ENCODE assay signal across 12 cellular contexts in the genomic region with DNA sequence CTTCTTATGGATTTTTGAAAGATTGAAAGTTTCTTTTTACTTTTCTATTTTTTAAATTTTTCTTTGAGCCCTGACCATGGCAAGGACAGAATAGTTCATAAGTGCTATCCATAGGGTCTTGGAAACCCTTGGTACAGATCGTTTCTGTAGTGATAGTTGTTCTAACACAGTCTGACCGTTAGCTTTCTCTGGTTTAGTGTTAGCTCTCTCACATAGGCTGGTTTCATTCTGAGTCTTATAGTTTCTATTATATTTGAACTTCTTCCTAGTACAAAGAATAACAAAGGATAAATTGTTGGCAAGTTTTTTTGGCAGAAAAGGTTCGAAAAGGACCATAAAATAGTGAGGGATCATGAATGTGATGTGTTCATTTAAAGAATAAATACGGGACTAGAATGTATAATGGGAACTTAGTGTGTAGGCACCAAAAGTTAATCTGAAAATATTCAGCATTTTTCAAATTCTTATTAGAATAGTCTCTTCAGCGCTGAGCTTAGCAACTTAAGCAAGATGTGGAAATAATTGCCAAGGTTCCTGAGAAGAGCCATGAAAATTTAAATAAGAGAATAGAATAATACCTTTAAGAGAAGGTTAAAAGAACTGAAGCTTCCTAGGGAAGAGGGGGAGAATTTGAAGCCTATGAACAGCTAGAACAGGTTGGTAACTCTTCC. TPM values are rescaled to one million over a fixed set of nuclear protein-coding genes. Genes with fewer than 3 reads are reported as not detected.
DNase-seq lines count a peak whose midpoint lies in the region; ATAC-seq and TF ChIP-seq lines count a peak whose summit lies in the region.
"Had no signal": no experiment of that assay in that cellular context is flagged by ENCODE, and none has a peak within 500 bp of the region (broad histone marks: within the 10 kb centered on the region; RNA-seq: fewer than 3 reads in every experiment).

No MANE protein-coding gene starts in this region.

- CTCF ChIA-PET in activated CD4-positive, alpha-beta memory T cell treated with anti-CD3 and anti-CD28 coated beads, Interleukin-2, amount 10 ng/mL, durations not matched to agents 7 days and 5 days (lab: Charles Lee) = interaction anchor here (1.1 to 2.2 kb wide), 4 partner anchors 18 to 892 kb away, joined by 3 to 11 read pairs (median 4); a partner anchor contains a TSS
- CTCF ChIA-PET in activated CD4-positive, alpha-beta memory T cell treated with anti-CD3 and anti-CD28 coated beads for 36 hours (lab: Charles Lee) = interaction anchor here (0.8 to 2.4 kb wide), 2 partner anchors 19 to 24 kb away, joined by 3 to 9 read pairs; no protein-coding TSS in a partner anchor

- POLR2A ChIA-PET in activated CD4-positive, alpha-beta memory T cell treated with anti-CD3 and anti-CD28 coated beads, Interleukin-2, amount 10 ng/mL, durations not matched to agents 7 days and 5 days (lab: Charles Lee) = interaction anchor here (0.8 to 1.2 kb wide), 3 partner anchors 16 to 992 kb away, joined by 4 to 5 read pairs (median 5); no protein-coding TSS in a partner anchor
- POLR2A ChIA-PET in activated CD4-positive, alpha-beta memory T cell treated with anti-CD3 and anti-CD28 coated beads for 36 hours (lab: Charles Lee) = no interaction called here

- H3K4me1 Mint-ChIP-seq in activated CD4-positive, alpha-beta memory T cell treated with anti-CD3 and anti-CD28 coated beads, Interleukin-2, amount 10 ng/mL, durations not matched to agents 7 days and 5 days = peaks cover 53% of the 10 kb centered on the region
- peaks cover 34% of the 10 kb centered on the region for H3K4me1 Mint-ChIP-seq in activated CD4-positive, alpha-beta memory T cell treated with anti-CD3 and anti-CD28 coated beads for 36 hours (ENCODE audit: low read depth)

- no peak for DNase-seq in activated CD4-positive, alpha-beta memory T cell treated with anti-CD3 and anti-CD28 coated beads, Interleukin-2, amount 10 ng/mL, durations not matched to agents 7 days and 5 days
- DNase-seq in activated CD4-positive, alpha-beta memory T cell treated with anti-CD3 and anti-CD28 coated beads for 36 hours = no peak
- DNase-seq in retinal pigment epithelial cell (ENCODE audit: low read depth) (peak; percentile 63), NCI-H2196 treated with DMSO at 0.1 percent for 48 hours (lab: John Stamatoyannopoulos, UW; ENCODE audit: unreplicated experiment) (no peak)
- DNase-seq in stimulated activated CD4-positive, alpha-beta T cell treated with anti-CD3 and anti-CD28 coated beads, Interleukin-12 subunit alpha, Interleukin-12 subunit beta, amount 100 ng/mL, for 4 hours = no peak
- DNase-seq: NCI-H1105 had no signal

- H3K9me3 Mint-ChIP-seq in activated CD4-positive, alpha-beta memory T cell treated with anti-CD3 and anti-CD28 coated beads, Interleukin-2, amount 10 ng/mL, durations not matched to agents 7 days and 5 days = peaks cover 7% of the 10 kb centered on the region
- no peaks in the 10 kb centered on the region for H3K9me3 Mint-ChIP-seq in activated CD4-positive, alpha-beta memory T cell treated with anti-CD3 and anti-CD28 coated beads for 36 hours
- H3K9me3 Mint-ChIP-seq: activated naive CD4-positive, alpha-beta T cell treated with anti-CD3 and anti-CD28 coated beads, Interleukin-2, amount 50 U/mL, for 24 hours had no signal

- TF ChIP-seq CTCF in retinal pigment epithelial cell (conservative IDR thresholded peaks at IDR 0.05; ENCODE audit: low read depth, low read length) = no peak

- no peaks in the 10 kb centered on the region for H3K27me3 Mint-ChIP-seq in activated CD4-positive, alpha-beta memory T cell treated with anti-CD3 and anti-CD28 coated beads, Interleukin-2, amount 10 ng/mL, durations not matched to agents 7 days and 5 days
- H3K27me3 Mint-ChIP-seq in activated CD4-positive, alpha-beta memory T cell treated with anti-CD3 and anti-CD28 coated beads for 36 hours = no peaks in the 10 kb centered on the region
- H3K27me3 Mint-ChIP-seq: activated naive CD4-positive, alpha-beta T cell treated with anti-CD3 and anti-CD28 coated beads, Interleukin-2, amount 50 U/mL, for 24 hours had no signal

- H3K36me3 Mint-ChIP-seq in activated CD4-positive, alpha-beta memory T cell treated with anti-CD3 and anti-CD28 coated beads, Interleukin-2, amount 10 ng/mL, durations not matched to agents 7 days and 5 days (ENCODE audit: low read depth) = peaks cover 22% of the 10 kb centered on the region
- peaks cover 13% of the 10 kb centered on the region for H3K36me3 Mint-ChIP-seq in activated CD4-positive, alpha-beta memory T cell treated with anti-CD3 and anti-CD28 coated beads for 36 hours

- no peak overlapping the region for H3K4me3 Mint-ChIP-seq in activated CD4-positive, alpha-beta memory T cell treated with anti-CD3 and anti-CD28 coated beads, Interleukin-2, amount 10 ng/mL, durations not matched to agents 7 days and 5 days
- no peak overlapping the region for H3K4me3 Mint-ChIP-seq in activated CD4-positive, alpha-beta memory T cell treated with anti-CD3 and anti-CD28 coated beads for 36 hours
- H3K4me3 Mint-ChIP-seq: activated naive CD4-positive, alpha-beta T cell treated with anti-CD3 and anti-CD28 coated beads, Interleukin-2, amount 50 U/mL, for 24 hours had no signal

- peak overlapping the region; percentile 11 for H3K4me3 ChIP-seq in retinal pigment epithelial cell (ENCODE audit: low read length)
- H3K4me3 ChIP-seq: A549, smooth muscle cell had no signal

- intact Hi-C loops in activated CD4-positive, alpha-beta memory T cell treated with anti-CD3 and anti-CD28 coated beads for 36 hours (cut with micrococcal nuclease) = loop anchor here (1.0 to 10.0 kb wide), 7 partner anchors 17 to 1077 kb away; a partner anchor contains a TSS

- H3K27ac Mint-ChIP-seq in activated CD4-positive, alpha-beta memory T cell treated with anti-CD3 and anti-CD28 coated beads, Interleukin-2, amount 10 ng/mL, durations not matched to agents 7 days and 5 days = peak overlapping the region; percentile 52
- H3K27ac Mint-ChIP-seq in activated CD4-positive, alpha-beta memory T cell treated with anti-CD3 and anti-CD28 coated beads for 36 hours = no peak overlapping the region
- H3K27ac Mint-ChIP-seq: activated naive CD4-positive, alpha-beta T cell treated with anti-CD3 and anti-CD28 coated beads, Interleukin-2, amount 50 U/mL, for 24 hours had no signal

- ATAC-seq in GM21717 (IDR thresholded peaks at IDR 0.05; ENCODE audit: unreplicated experiment) (peak; percentile 76), HG03196 (IDR thresholded peaks at IDR 0.05; ENCODE audit: unreplicated experiment) (peak; percentile 74), SK-N-SH treated with all-trans-retinoic acid at 6 μM for 48 hours (no peak)
- ATAC-seq: A549 had no signal

TF ChIP-seq in SK-N-SH treated with all-trans-retinoic acid at 6 μM for 48 hours, 23 proteins besides CTCF, POLR2A, EP300 and RAD21:
- TF ChIP-seq, protein P1, sequence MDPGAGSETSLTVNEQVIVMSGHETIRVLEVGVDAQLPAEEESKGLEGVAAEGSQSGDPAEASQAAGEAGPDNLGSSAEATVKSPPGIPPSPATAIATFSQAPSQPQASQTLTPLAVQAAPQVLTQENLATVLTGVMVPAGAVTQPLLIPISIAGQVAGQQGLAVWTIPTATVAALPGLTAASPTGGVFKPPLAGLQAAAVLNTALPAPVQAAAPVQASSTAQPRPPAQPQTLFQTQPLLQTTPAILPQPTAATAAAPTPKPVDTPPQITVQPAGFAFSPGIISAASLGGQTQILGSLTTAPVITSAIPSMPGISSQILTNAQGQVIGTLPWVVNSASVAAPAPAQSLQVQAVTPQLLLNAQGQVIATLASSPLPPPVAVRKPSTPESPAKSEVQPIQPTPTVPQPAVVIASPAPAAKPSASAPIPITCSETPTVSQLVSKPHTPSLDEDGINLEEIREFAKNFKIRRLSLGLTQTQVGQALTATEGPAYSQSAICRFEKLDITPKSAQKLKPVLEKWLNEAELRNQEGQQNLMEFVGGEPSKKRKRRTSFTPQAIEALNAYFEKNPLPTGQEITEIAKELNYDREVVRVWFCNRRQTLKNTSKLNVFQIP (CRISPR knock-in tag; IDR thresholded peaks at IDR 0.05; ENCODE audit: borderline replicate concordance, low read depth) = no peak
- TF ChIP-seq, protein P2, sequence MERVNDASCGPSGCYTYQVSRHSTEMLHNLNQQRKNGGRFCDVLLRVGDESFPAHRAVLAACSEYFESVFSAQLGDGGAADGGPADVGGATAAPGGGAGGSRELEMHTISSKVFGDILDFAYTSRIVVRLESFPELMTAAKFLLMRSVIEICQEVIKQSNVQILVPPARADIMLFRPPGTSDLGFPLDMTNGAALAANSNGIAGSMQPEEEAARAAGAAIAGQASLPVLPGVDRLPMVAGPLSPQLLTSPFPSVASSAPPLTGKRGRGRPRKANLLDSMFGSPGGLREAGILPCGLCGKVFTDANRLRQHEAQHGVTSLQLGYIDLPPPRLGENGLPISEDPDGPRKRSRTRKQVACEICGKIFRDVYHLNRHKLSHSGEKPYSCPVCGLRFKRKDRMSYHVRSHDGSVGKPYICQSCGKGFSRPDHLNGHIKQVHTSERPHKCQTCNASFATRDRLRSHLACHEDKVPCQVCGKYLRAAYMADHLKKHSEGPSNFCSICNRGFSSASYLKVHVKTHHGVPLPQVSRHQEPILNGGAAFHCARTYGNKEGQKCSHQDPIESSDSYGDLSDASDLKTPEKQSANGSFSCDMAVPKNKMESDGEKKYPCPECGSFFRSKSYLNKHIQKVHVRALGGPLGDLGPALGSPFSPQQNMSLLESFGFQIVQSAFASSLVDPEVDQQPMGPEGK (CRISPR knock-in tag; IDR thresholded peaks at IDR 0.05; ENCODE audit: borderline replicate concordance) = no peak

RNA-seq across cellular contexts. Expression of a gene that starts 24.1 kb away (rescaled TPM):
- total RNA-seq in activated CD4-positive, alpha-beta memory T cell treated with anti-CD3 and anti-CD28 coated beads, Interleukin-2, amount 10 ng/mL, durations not matched to agents 7 days and 5 days = 10 to 100 TPM; 10.9 to 11.6 TPM
- 10 to 100 TPM in 1 of 2 experiments, 1 to 10 TPM in 1; 9.8 to 11.2 TPM for total RNA-seq in activated CD4-positive, alpha-beta memory T cell treated with anti-CD3 and anti-CD28 coated beads for 36 hours
